Comparison of ENCODE assay signal across 1 cellular context in the genomic region with DNA sequence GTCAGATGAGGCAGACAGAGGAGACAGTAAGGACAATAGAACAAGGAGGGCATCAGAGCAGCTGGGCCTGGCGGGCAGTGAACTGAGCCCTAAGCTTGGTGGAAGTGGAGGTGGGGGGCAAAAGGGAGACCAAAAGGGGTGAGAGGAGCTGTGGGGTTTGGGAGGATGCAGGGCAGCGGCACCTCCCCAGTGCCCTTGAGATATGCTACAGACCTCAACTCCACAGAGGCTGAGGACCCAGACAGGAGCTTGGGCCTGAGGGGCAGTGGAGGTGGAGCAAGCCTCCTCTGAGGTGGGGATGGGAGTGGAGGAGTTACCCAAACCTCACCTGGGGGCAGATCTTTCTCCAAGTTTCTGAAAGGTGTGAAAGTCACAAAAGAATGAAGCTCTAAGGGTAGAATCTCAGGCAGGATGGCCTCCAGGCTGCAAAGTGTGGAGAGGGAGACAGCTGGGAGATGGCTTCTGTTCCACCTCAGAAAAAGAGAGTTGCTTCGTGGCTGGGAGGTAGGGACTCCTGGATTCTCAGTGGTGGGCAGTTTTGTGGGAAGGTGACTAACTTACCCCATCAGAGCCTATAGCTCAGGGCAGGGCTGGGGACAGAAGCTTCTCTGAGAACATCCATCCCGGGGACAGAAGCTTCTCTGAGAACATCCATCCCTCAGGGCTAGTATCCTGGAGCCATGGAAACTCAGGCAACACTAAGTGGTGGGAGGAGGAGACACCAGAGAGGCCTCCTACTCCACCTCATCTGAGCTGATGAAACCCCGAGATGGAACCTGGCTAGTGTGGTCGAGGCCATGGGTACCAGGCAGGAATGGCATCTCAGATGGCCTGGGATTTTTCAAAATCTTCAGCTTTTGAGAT.
TF ChIP-seq lines count a peak whose summit lies in the region.

No MANE protein-coding gene starts in this region.

TF ChIP-seq in IMR-90, 13 proteins besides CTCF, POLR2A, EP300 and RAD21:
- no peak for TF ChIP-seq CHD1 (IDR thresholded peaks at IDR 0.05; ENCODE audit: low read depth, low read length)
- TF ChIP-seq BHLHE40 (IDR thresholded peaks at IDR 0.05; ENCODE audit: low read depth, low read length) = no peak
- TF ChIP-seq CEBPB (IDR thresholded peaks at IDR 0.05; ENCODE audit: low read depth, low read length) = no peak
- TF ChIP-seq RCOR1 (IDR thresholded peaks at IDR 0.05; ENCODE audit: insufficient replicate concordance, low read length) = no peak
- TF ChIP-seq RFX5 (IDR thresholded peaks at IDR 0.05; ENCODE audit: low read depth, low read length) = no peak
- no peak for TF ChIP-seq SMC3 (IDR thresholded peaks at IDR 0.05; ENCODE audit: low read depth, low read length)
- TF ChIP-seq MAZ (IDR thresholded peaks at IDR 0.05; ENCODE audit: borderline replicate concordance, low read depth, low read length) = no peak
- TF ChIP-seq NFE2L2 (IDR thresholded peaks at IDR 0.05; ENCODE audit: low read depth, low read length) = no peak
- no peak for TF ChIP-seq FOS (IDR thresholded peaks at IDR 0.05; ENCODE audit: low read depth, low read length)
- TF ChIP-seq, protein P1, sequence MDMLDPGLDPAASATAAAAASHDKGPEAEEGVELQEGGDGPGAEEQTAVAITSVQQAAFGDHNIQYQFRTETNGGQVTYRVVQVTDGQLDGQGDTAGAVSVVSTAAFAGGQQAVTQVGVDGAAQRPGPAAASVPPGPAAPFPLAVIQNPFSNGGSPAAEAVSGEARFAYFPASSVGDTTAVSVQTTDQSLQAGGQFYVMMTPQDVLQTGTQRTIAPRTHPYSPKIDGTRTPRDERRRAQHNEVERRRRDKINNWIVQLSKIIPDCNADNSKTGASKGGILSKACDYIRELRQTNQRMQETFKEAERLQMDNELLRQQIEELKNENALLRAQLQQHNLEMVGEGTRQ (IDR thresholded peaks at IDR 0.05; ENCODE audit: low read depth, low read length) = no peak
- TF ChIP-seq MXI1 (IDR thresholded peaks at IDR 0.05; ENCODE audit: borderline replicate concordance, low read depth, low read length) = no peak
- no peak for TF ChIP-seq MAFK (IDR thresholded peaks at IDR 0.05; ENCODE audit: low read depth, low read length)
- TF ChIP-seq, protein P2, sequence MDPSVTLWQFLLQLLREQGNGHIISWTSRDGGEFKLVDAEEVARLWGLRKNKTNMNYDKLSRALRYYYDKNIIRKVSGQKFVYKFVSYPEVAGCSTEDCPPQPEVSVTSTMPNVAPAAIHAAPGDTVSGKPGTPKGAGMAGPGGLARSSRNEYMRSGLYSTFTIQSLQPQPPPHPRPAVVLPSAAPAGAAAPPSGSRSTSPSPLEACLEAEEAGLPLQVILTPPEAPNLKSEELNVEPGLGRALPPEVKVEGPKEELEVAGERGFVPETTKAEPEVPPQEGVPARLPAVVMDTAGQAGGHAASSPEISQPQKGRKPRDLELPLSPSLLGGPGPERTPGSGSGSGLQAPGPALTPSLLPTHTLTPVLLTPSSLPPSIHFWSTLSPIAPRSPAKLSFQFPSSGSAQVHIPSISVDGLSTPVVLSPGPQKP (IDR thresholded peaks at IDR 0.05; ENCODE audit: borderline replicate concordance, low read depth, low read length) = no peak
TF ChIP-seq in IMR-90: peak in this region for 0.
